21 cellular contexts compared by ENCODE assay signal in genomic region chr10:44881639-44882038, GRCh38. TPM values are rescaled to one million over a fixed set of nuclear protein-coding genes. Genes with fewer than 3 reads are reported as not detected.
"Had no signal": no experiment of that assay in that cellular context is flagged by ENCODE, and none has a peak within 500 bp of the region (broad histone marks: within the 10 kb centered on the region; RNA-seq: fewer than 3 reads in every experiment).

No MANE protein-coding gene starts in this region.

- H3K27ac ChIP-seq: foreskin keratinocyte, prostate gland, skin epidermis had no signal

- H3K9me3 ChIP-seq: prostate gland had no signal

- ATAC-seq: foreskin keratinocyte; left ventricle myocardium superior; right cardiac atrium; stimulated activated naive CD8-positive, alpha-beta T cell treated with anti-CD3 and anti-CD28 coated beads, Interleukin-15, Interleukin-2, amounts not matched to agents 100 U/mL and 50 U/mL, for 24 hours had no signal

- H3K36me3 ChIP-seq: prostate gland had no signal

- H3K4me3 ChIP-seq: prostate gland, skin epidermis had no signal

- H3K4me1 ChIP-seq: foreskin keratinocyte, prostate gland had no signal

- DNase-seq: activated B cell treated with CpG ODN at 0.5 μM for 24 hours; activated CD4-positive, alpha-beta T cell treated with anti-CD3 and anti-CD28 coated beads for 48 hours; activated CD8-positive, alpha-beta memory T cell treated with anti-CD3 and anti-CD28 coated beads, Interleukin-2, amount 50 U/mL, for 48 hours; activated gamma-delta T cell treated with Interleukin-2 at 50 U/mL for 16 hours; anterior cingulate cortex; cortex of kidney; effector memory CD4-positive, alpha-beta T cell; foreskin keratinocyte; glutamatergic neuron; hypothalamus; left ventricle myocardium superior; nephron progenitor cell; right cardiac atrium; stimulated activated CD4-positive, alpha-beta T cell treated with anti-CD3 and anti-CD28 coated beads, Interleukin-4, amount 100 ng/mL, for 4 hours; stimulated activated CD8-positive, alpha-beta memory T cell treated with anti-CD3 and anti-CD28 coated beads, Interleukin-4, amount 100 ng/mL, for 48 hours; stimulated activated naive CD8-positive, alpha-beta T cell treated with anti-CD3 and anti-CD28 coated beads, Interleukin-15, Interleukin-2, amounts not matched to agents 100 U/mL and 50 U/mL, for 24 hours; trophoblast cell had no signal

RNA-seq across cellular contexts. Expression of gene TMEM72, which starts 29.5 kb away (rescaled TPM):
- total RNA-seq: activated B cell treated with CpG ODN at 0.5 μM for 24 hours, foreskin keratinocyte, kidney epithelial cell, left ventricle myocardium superior, omental fat pad had no signal
- polyA plus RNA-seq: foreskin keratinocyte had no signal
